Comparison of ENCODE assay signal across 25 cellular contexts in the genomic region with DNA sequence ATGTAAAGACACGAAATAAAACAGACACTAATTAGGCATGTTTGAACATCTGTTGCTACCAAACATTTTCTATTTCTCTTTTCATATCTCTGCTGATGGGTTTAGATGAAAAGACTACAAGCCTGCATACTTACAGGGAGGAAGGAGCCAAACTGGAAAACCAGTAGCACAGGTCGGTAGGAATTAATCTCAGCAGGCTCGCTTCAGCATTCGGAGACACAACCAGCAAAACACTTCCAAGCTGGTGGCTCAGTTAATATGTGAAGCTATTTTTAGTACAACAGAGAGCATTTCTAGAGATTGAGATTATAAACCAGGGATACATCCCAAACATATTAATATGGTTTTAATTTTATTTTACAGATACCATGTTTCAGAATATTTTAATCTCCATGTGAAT.
"Had no signal": no experiment of that assay in that cellular context is flagged by ENCODE, and none has a peak within 500 bp of the region (broad histone marks: within the 10 kb centered on the region; RNA-seq: fewer than 3 reads in every experiment).

No MANE protein-coding gene starts in this region.

- ATAC-seq: activated CD8-positive, alpha-beta T cell treated with anti-CD3 and anti-CD28 coated beads, Interleukin-2, amount 10 ng/mL, durations not matched to agents 7 days and 5 days; activated naive CD8-positive, alpha-beta T cell treated with anti-CD3 and anti-CD28 coated beads, Interleukin-2, amount 50 U/mL, for 24 hours; Panc1 had no signal

- DNase-seq: activated CD4-positive, alpha-beta T cell treated with anti-CD3 and anti-CD28 coated beads, Interleukin-2, amount 10 ng/mL, durations not matched to agents 24 days and 14 days; activated CD4-positive, alpha-beta T cell treated with anti-CD3 and anti-CD28 coated beads, Interleukin-2, amount 50 U/mL, for 48 hours; activated CD8-positive, alpha-beta T cell treated with anti-CD3 and anti-CD28 coated beads, Interleukin-2, amount 10 ng/mL, durations not matched to agents 7 days and 5 days; activated gamma-delta T cell treated with Interleukin-2 at 50 U/mL for 16 hours; activated naive CD4-positive, alpha-beta T cell treated with anti-CD3 and anti-CD28 coated beads, Interleukin-2, amount 10 ng/mL, durations not matched to agents 7 days and 5 days; activated naive CD8-positive, alpha-beta T cell treated with anti-CD3 and anti-CD28 coated beads, Interleukin-2, amount 50 U/mL, for 24 hours; activated T-cell treated with anti-CD3 and anti-CD28 coated beads, Interleukin-2, amount 50 U/mL, for 24 hours; anterior cingulate cortex; KG1; MM.1S; MV-4-11; NCI-H1092; NCI-H1436 treated with DMSO at 0.1 percent for 48 hours; NCI-H187 treated with DMSO at 0.1 percent for 48 hours; NCI-H2081; NCI-H226; NCI-H446 treated with DMSO at 0.1 percent for 48 hours; NCI-H524; NCI-H69; NCI-H82; SHP77; SJCRH30; T1000 had no signal

- H3K27me3 ChIP-seq: SJCRH30 had no signal

- H3K4me1 ChIP-seq: SJCRH30 had no signal

- H3K36me3 ChIP-seq: SJCRH30 had no signal

- H3K9me3 ChIP-seq: SJCRH30 had no signal

- H3K27ac ChIP-seq: SJCRH30, SK-N-MC had no signal

- H3K4me3 ChIP-seq: SJCRH30, SK-N-MC had no signal
